ENCODE assay signal across 8 cellular contexts in genomic region chrX:74293343-74293946, GRCh38. TPM values are rescaled to one million over a fixed set of nuclear protein-coding genes. Genes with fewer than 3 reads are reported as not detected.
A peak's percentile ranks its signal among the peaks of the same experiment; 100 is the strongest.
DNase-seq lines count a peak whose midpoint lies in the region; ATAC-seq and TF ChIP-seq lines count a peak whose summit lies in the region.

No MANE protein-coding gene starts in this region.

- H3K4me1 Mint-ChIP-seq in activated T-cell treated with anti-CD3 and anti-CD28 coated beads, Interleukin-2, amount 50 U/mL, for 24 hours (ENCODE audit: low read depth) = peaks cover 21% of the 10 kb centered on the region

- CTCF ChIA-PET in PC-9 (lab: Charles Lee) = interaction anchor here (1.4 kb wide), 1 partner anchor 50 kb away, joined by 4 read pairs; no protein-coding TSS in a partner anchor

- H3K27ac Mint-ChIP-seq in activated T-cell treated with anti-CD3 and anti-CD28 coated beads, Interleukin-2, amount 50 U/mL, for 24 hours = peak overlapping the region; percentile 97

- H3K4me1 ChIP-seq in PC-9 (replicated peaks; ENCODE audit: insufficient read depth) (peaks cover 8% of the 10 kb centered on the region), muscle layer of colon (ENCODE audit: insufficient read depth, low read length) (no peaks in the 10 kb centered on the region)

- peaks cover 36% of the 10 kb centered on the region for H3K36me3 Mint-ChIP-seq in activated T-cell treated with anti-CD3 and anti-CD28 coated beads, Interleukin-2, amount 50 U/mL, for 24 hours (ENCODE audit: low read depth)

- H3K9me2 ChIP-seq in PC-9 (ENCODE audit: insufficient read depth) = no peaks in the 10 kb centered on the region

- peaks cover 40% of the 10 kb centered on the region for H3K79me2 ChIP-seq in PC-9 (ENCODE audit: low read depth)

- H3F3A ChIP-seq in PC-9 (ENCODE audit: insufficient read depth, low read depth) = peaks cover 7% of the 10 kb centered on the region; the same call in 1 of the 2 replicates

- no TSS peak for BruUV-seq in PC-9 (replicated peaks; lab: Mats Ljungman, UMichigan)

- peaks cover 32% of the 10 kb centered on the region for H3K27me3 Mint-ChIP-seq in activated T-cell treated with anti-CD3 and anti-CD28 coated beads, Interleukin-2, amount 50 U/mL, for 24 hours

- ATAC-seq in esophagus mucosa = peak; percentile 61
- ATAC-seq in HG03280 (IDR thresholded peaks at IDR 0.05; ENCODE audit: unreplicated experiment) = no peak

- peak overlapping the region; percentile 89 for H2AFZ ChIP-seq in PC-9

- peak overlapping the region; percentile 91 for H3K4me2 ChIP-seq in PC-9

- peak; percentile 75 for DNase-seq in GM13976 (ENCODE audit: low spot score)
- DNase-seq in PC-9 = peak; percentile 55 to 57
- DNase-seq in activated T-cell treated with anti-CD3 and anti-CD28 coated beads, Interleukin-2, amount 50 U/mL, for 24 hours = peak; percentile 71
- peak; percentile 3 to 48 for DNase-seq in stimulated activated CD8-positive, alpha-beta memory T cell treated with anti-CD3 and anti-CD28 coated beads, Interleukin-4, amount 100 ng/mL, for 4 hours (ENCODE audit: low read depth in 2 of 2, low spot score in 1 of 2)

- no peaks in the 10 kb centered on the region for H3K9me3 Mint-ChIP-seq in activated T-cell treated with anti-CD3 and anti-CD28 coated beads, Interleukin-2, amount 50 U/mL, for 24 hours

- H3K4me3 ChIP-seq in PC-9 (peak overlapping the region; percentile 97), muscle layer of colon (ENCODE audit: low read depth in 1 of 2, low read length in 2 of 2) (peak overlapping the region; percentile 74 to 90)

- no peak for TF ChIP-seq EP300 in Ishikawa (IDR thresholded peaks at IDR 0.05; ENCODE audit: borderline replicate concordance)

- H3K27ac ChIP-seq in PC-9 (no peak overlapping the region; the same call in 1 of the 2 replicates), muscle layer of colon (ENCODE audit: low read depth, low read length) (peak overlapping the region; percentile 85)

- POLR2A ChIA-PET in PC-9 (lab: Charles Lee; ENCODE audit: unreplicated experiment) = no interaction called here

- no peaks in the 10 kb centered on the region for H3K27me3 ChIP-seq in PC-9 (ENCODE audit: insufficient read depth, low read depth)
- peaks cover 0 to 3% of the 10 kb centered on the region in 2 donors for H3K27me3 ChIP-seq in muscle layer of colon (ENCODE audit: control insufficient read depth in 1 of 2, insufficient read depth in 2 of 2, low read length in 2 of 2)

- peak overlapping the region; percentile 85 for H3K4me3 Mint-ChIP-seq in activated T-cell treated with anti-CD3 and anti-CD28 coated beads, Interleukin-2, amount 50 U/mL, for 24 hours

- in situ Hi-C loops in GM13976 (cut with MboI; ENCODE audit: low sequenced_read_pairs, unreplicated experiment) = no loop called here

- H3K9ac ChIP-seq in muscle layer of colon (ENCODE audit: low read length) = peak overlapping the region; percentile 82

- no peak for TF ChIP-seq RAD21 in Ishikawa (IDR thresholded peaks at IDR 0.05; ENCODE audit: low read depth)

- intact Hi-C loops in PC-9 (cut with micrococcal nuclease; ENCODE audit: unreplicated experiment) = no loop called here

- TF ChIP-seq CTCF in GM13976 (IDR thresholded peaks at IDR 0.05; ENCODE audit: borderline replicate concordance, control extremely low read depth, extremely low read depth, insufficient read depth, missing control alignments) = no peak
- no peak for TF ChIP-seq CTCF in PC-9 (conservative IDR thresholded peaks at IDR 0.05)

- no peaks in the 10 kb centered on the region for H3K9me3 ChIP-seq in PC-9 (ENCODE audit: insufficient read depth, low read depth)
- H3K9me3 ChIP-seq in muscle layer of colon (ENCODE audit: low read length) = no peaks in the 10 kb centered on the region

- H4K20me1 ChIP-seq in PC-9 (ENCODE audit: insufficient read depth) = no peaks in the 10 kb centered on the region

- H3K36me3 ChIP-seq in PC-9 (ENCODE audit: low read depth) = peaks cover 13% of the 10 kb centered on the region; the same call in 1 of the 2 replicates
- H3K36me3 ChIP-seq in muscle layer of colon (ENCODE audit: insufficient read depth, low read length) = no peaks in the 10 kb centered on the region

TF ChIP-seq in Ishikawa, 13 proteins besides CTCF, POLR2A, EP300 and RAD21:
- TF ChIP-seq YY1 (IDR thresholded peaks at IDR 0.05; ENCODE audit: low read depth) (peak; percentile 64), MAX (IDR thresholded peaks at IDR 0.05) (peak; percentile 65), TCF12 (IDR thresholded peaks at IDR 0.05; ENCODE audit: low read depth) (no peak)

RNA-seq across cellular contexts. Expression of gene ZCCHC13, which starts 10.5 kb away (rescaled TPM):
- total RNA-seq in PC-9 (2021) = not detected in 2 replicates
- not detected for total RNA-seq in esophagus mucosa
